Comparison of ENCODE assay signal across 26 cellular contexts in the genomic region with DNA sequence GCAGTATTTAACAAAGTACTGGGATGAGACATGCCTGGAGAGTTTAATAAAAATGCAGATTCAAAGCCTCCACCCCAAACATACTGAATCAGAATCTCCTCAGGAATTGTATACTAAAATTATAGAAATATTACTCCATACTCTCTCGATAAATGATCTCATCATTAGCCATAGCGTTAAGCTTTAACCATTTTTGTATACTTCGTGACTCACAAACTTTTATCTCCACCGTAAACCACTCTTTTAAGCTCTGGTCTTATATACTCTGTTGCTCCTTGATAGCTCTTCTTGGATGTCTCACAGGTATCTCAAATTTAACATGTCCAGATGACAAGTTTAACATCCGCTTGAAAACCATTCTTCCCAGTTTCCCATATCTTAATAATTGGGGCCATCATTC.
DNase-seq lines count a peak whose midpoint lies in the region; ATAC-seq, FAIRE-seq and TF ChIP-seq lines count a peak whose summit lies in the region.
"Had no signal": no experiment of that assay in that cellular context is flagged by ENCODE, and none has a peak within 500 bp of the region (broad histone marks: within the 10 kb centered on the region; RNA-seq: fewer than 3 reads in every experiment).

No MANE protein-coding gene starts in this region.

- H4K91ac ChIP-seq in H9 (ENCODE audit: insufficient read length, low read depth, low read length) = no peak overlapping the region

- ATAC-seq in GM21576 (IDR thresholded peaks at IDR 0.05; ENCODE audit: unreplicated experiment) = no peak
- ATAC-seq in HG03342 (IDR thresholded peaks at IDR 0.05; ENCODE audit: unreplicated experiment) = no peak
- ATAC-seq: HepG2 had no signal

- FAIRE-seq in keratinocyte (lab: Jason Lieb, UNC) = peak; percentile 60
- FAIRE-seq: G401.6, GM12891, HepG2 had no signal

- H2AK5ac ChIP-seq in H9 (ENCODE audit: insufficient read length, low read length) = no peak overlapping the region

- no peak overlapping the region for H3K56ac ChIP-seq in H9 (ENCODE audit: insufficient read length, low read depth, low read length)

- no peak overlapping the region for H2BK20ac ChIP-seq in H9 (ENCODE audit: low read depth, low read length, poor library complexity, severe bottlenecking)

- H3K4me1 ChIP-seq in keratinocyte (ENCODE audit: control insufficient read depth, extremely low read depth, insufficient read depth, low read length) (peaks cover 33% of the 10 kb centered on the region), H9 (ENCODE audit: insufficient read depth, low read length) (peaks cover 5% of the 10 kb centered on the region)
- H3K4me1 ChIP-seq: BE2C had no signal

- no peak overlapping the region for H3K4ac ChIP-seq in H9 (ENCODE audit: low read depth, low read length)

- no peak overlapping the region for H2BK5ac ChIP-seq in H9 (ENCODE audit: insufficient read length, low read length)

- no peaks in the 10 kb centered on the region for H3K23me2 ChIP-seq in H9 (ENCODE audit: insufficient read length, low read depth, low read length, poor library complexity, severe bottlenecking)

- no peak overlapping the region for H2BK12ac ChIP-seq in H9 (ENCODE audit: insufficient read length, low read depth, low read length)

- H3K23ac ChIP-seq in H9 (ENCODE audit: insufficient read length, low read depth, low read length) = no peak overlapping the region

- H3K4me2 ChIP-seq in keratinocyte (ENCODE audit: control insufficient read depth, extremely low read depth, insufficient read depth, low read depth, low read length) (peak overlapping the region; percentile 57), H9 (ENCODE audit: insufficient read depth, insufficient read length, low read length) (no peak overlapping the region)

- DNase-seq in HCEC 1CT (peak; percentile 15), RWPE1 (ENCODE audit: low spot score) (peak; percentile 79), epithelial cell of esophagus (ENCODE audit: low read depth) (peak; percentile 73), keratinocyte (ENCODE audit: low read depth, low spot score) (no peak), H9 (no peak)
- DNase-seq: ACHN; BE2C; C1 segment of cervical spinal cord; CD4-positive, CD25-positive, alpha-beta regulatory T cell; CD8-positive, alpha-beta memory T cell; COR-L47; DMS 273 treated with DMSO at 0.1 percent for 48 hours; DMS53; DND-41; EL; GOT3; H7; Karpas-422; KBM-7 had no signal

- H2BK120ac ChIP-seq in H9 (ENCODE audit: low read depth, low read length, poor library complexity, severe bottlenecking) = no peak overlapping the region

- CTCF ChIA-PET in RWPE1 (lab: Yijun Ruan, JAX) = no interaction called here

- H3K36me3 ChIP-seq in keratinocyte (ENCODE audit: control insufficient read depth in 2 of 2, extremely low read depth in 1 of 2, insufficient read depth in 2 of 2, low read length in 2 of 2) = no peaks in the 10 kb centered on the region
- H3K36me3 ChIP-seq: BE2C had no signal

- H3K27ac ChIP-seq in RWPE1 = no peak overlapping the region
- peak overlapping the region; percentile 40 for H3K27ac ChIP-seq in keratinocyte (ENCODE audit: control insufficient read depth, insufficient read depth, low read length)
- H3K27ac ChIP-seq in H9 (ENCODE audit: insufficient read length, low read depth, low read length) = no peak overlapping the region
- H3K27ac ChIP-seq: HL-60 had no signal

- H3K9ac ChIP-seq in keratinocyte (ENCODE audit: control insufficient read depth, extremely low read depth, insufficient read depth, low read length) (no peak overlapping the region), H9 (ENCODE audit: extremely low read depth, insufficient read length, low read length) (no peak overlapping the region)

- H3K9me1 ChIP-seq in keratinocyte (ENCODE audit: control insufficient read depth, extremely low read depth, insufficient read depth, low read length) = no peaks in the 10 kb centered on the region

- H3K4me3 ChIP-seq in epithelial cell of esophagus (ENCODE audit: low read length) = no peak overlapping the region
- no peak overlapping the region for H3K4me3 ChIP-seq in keratinocyte (ENCODE audit: control insufficient read depth in 2 of 3, extremely low read depth in 1 of 3, insufficient read depth in 2 of 3, low read depth in 1 of 3, low read length in 3 of 3)

- no CpG with 5 or more reads among the region's 5 CpGs for WGBS in H9 (ENCODE audit: extremely low coverage, insufficient read length, low lambda C conversion rate)

- POLR2A ChIA-PET in RWPE1 (lab: Yijun Ruan, JAX; ENCODE audit: low non-redundant PET) = no interaction called here

- H4K20me1 ChIP-seq in keratinocyte (ENCODE audit: control insufficient read depth, extremely low read depth, insufficient read depth, low read length) (no peaks in the 10 kb centered on the region), H9 (ENCODE audit: control insufficient read depth, insufficient read depth, insufficient read length) (no peaks in the 10 kb centered on the region)

- no peak overlapping the region for H3T11ph ChIP-seq in H9 (ENCODE audit: low read length)

- H3K27me3 ChIP-seq in keratinocyte (ENCODE audit: control insufficient read depth, extremely low read depth, insufficient read depth, low read length) (no peaks in the 10 kb centered on the region), H9 (ENCODE audit: insufficient read depth, low read length) (no peaks in the 10 kb centered on the region)
- H3K27me3 ChIP-seq: BE2C had no signal

- H3K18ac ChIP-seq in H9 (ENCODE audit: insufficient read length, low read depth, low read length) = no peak overlapping the region

- H3K4me1 Mint-ChIP-seq in H9 = peaks cover 39 to 44% of the 10 kb centered on the region in 2 experiments
- H3K4me1 Mint-ChIP-seq: CD4-positive, CD25-positive, alpha-beta regulatory T cell; CD8-positive, alpha-beta memory T cell; IgD-negative memory B cell had no signal

- H3K4me3 Mint-ChIP-seq in H9 = no peak overlapping the region
- H3K4me3 Mint-ChIP-seq: CD4-positive, CD25-positive, alpha-beta regulatory T cell; CD8-positive, alpha-beta memory T cell; IgD-negative memory B cell had no signal

- H3K9me3 ChIP-seq in keratinocyte (ENCODE audit: control insufficient read depth, low read depth, low read length) (no peaks in the 10 kb centered on the region), H9 (ENCODE audit: control insufficient read depth, low read depth, low read length) (no peaks in the 10 kb centered on the region)
- H3K9me3 ChIP-seq: BE2C had no signal

- no peak overlapping the region for H3K27ac Mint-ChIP-seq in H9
- H3K27ac Mint-ChIP-seq: CD4-positive, CD25-positive, alpha-beta regulatory T cell; CD8-positive, alpha-beta memory T cell; IgD-negative memory B cell had no signal

- no peaks in the 10 kb centered on the region for H3K79me2 ChIP-seq in keratinocyte (ENCODE audit: control insufficient read depth, insufficient read depth, low read length)
- no peaks in the 10 kb centered on the region for H3K79me2 ChIP-seq in H9 (ENCODE audit: insufficient read depth, low read length)

- H4K5ac ChIP-seq in H9 (ENCODE audit: insufficient read length, low read depth, low read length) = no peak overlapping the region

- no peak overlapping the region for H2BK15ac ChIP-seq in H9 (ENCODE audit: low read depth, low read length)

- H2AFZ ChIP-seq in keratinocyte (ENCODE audit: control insufficient read depth, low read length) (no peak overlapping the region), H9 (ENCODE audit: low read length) (no peak overlapping the region)

- no peaks in the 10 kb centered on the region for H3K36me3 Mint-ChIP-seq in H9 (ENCODE audit: insufficient read depth in 1 of 3, low read depth in 3 of 3)
- H3K36me3 Mint-ChIP-seq: CD4-positive, CD25-positive, alpha-beta regulatory T cell; CD8-positive, alpha-beta memory T cell; IgD-negative memory B cell had no signal

- dilution Hi-C loops in keratinocyte (cut with MboI; ENCODE audit: extremely low pct_ligation_motif_present, low sequenced_read_pairs) = loop anchor here (25.0 kb wide), 1 partner anchor 501 kb away; the partner anchor contains the start of gene ARRDC3

- no peaks in the 10 kb centered on the region for H3K27me3 Mint-ChIP-seq in H9 (ENCODE audit: low read depth)
- H3K27me3 Mint-ChIP-seq: IgD-negative memory B cell had no signal

- no peaks in the 10 kb centered on the region for H3K79me1 ChIP-seq in H9 (ENCODE audit: insufficient read depth, low read depth, low read length, poor library complexity, severe bottlenecking)

- TF ChIP-seq CTCF in RWPE1 (conservative IDR thresholded peaks at IDR 0.05; ENCODE audit: low read depth) = no peak
- TF ChIP-seq CTCF in epithelial cell of esophagus (IDR thresholded peaks at IDR 0.05; ENCODE audit: insufficient read depth, low read depth, low read length, missing control alignments) = no peak
- TF ChIP-seq CTCF in keratinocyte (optimal IDR thresholded peaks at IDR 0.05 in 1 of 3, IDR thresholded peaks at IDR 0.05 in 1 of 3, conservative IDR thresholded peaks at IDR 0.05 in 1 of 3; ENCODE audit: extremely low read depth in 1 of 3, insufficient read depth in 2 of 3, low read length in 3 of 3) = no peak
- TF ChIP-seq CTCF in H9 (conservative IDR thresholded peaks at IDR 0.05) = no peak

- no peak overlapping the region for H4K8ac ChIP-seq in H9 (replicated peaks; ENCODE audit: insufficient read length, low read depth, low read length)

- H3K14ac ChIP-seq in H9 (ENCODE audit: insufficient read depth, low read length) = no peak overlapping the region

- H3K9me3 Mint-ChIP-seq in H9 = no peaks in the 10 kb centered on the region
- H3K9me3 Mint-ChIP-seq: CD8-positive, alpha-beta memory T cell; IgD-negative memory B cell had no signal

Comparison
In these comparisons a context has a peak if more than half of its experiments do, and no peak if none do; other contexts are left out.
1. DNase-seq: peak in HCEC 1CT (single experiment), RWPE1 (single experiment) and epithelial cell of esophagus (single experiment); none in keratinocyte (single experiment) and H9 (single experiment).